1 cellular context compared by ENCODE assay signal in genomic region chr6:143805832-143806281, GRCh38.
TF ChIP-seq lines count a peak whose summit lies in the region.

No MANE protein-coding gene starts in this region.

TF ChIP-seq in WTC11, 78 proteins besides CTCF, POLR2A, EP300 and RAD21 (continued from another document):
- no peak for TF ChIP-seq IRF1 (CRISPR knock-in tag; IDR thresholded peaks at IDR 0.05)
- no peak for TF ChIP-seq OVOL2 (CRISPR knock-in tag; IDR thresholded peaks at IDR 0.05; ENCODE audit: borderline replicate concordance)
- no peak for TF ChIP-seq NR1H2 (CRISPR knock-in tag; IDR thresholded peaks at IDR 0.05)
TF ChIP-seq in WTC11: peak in this region for 0.
